Comparison of ENCODE assay signal across 13 cellular contexts in genomic region chr1:24679725-24680124, GRCh38. TPM values are rescaled to one million over a fixed set of nuclear protein-coding genes. Genes with fewer than 3 reads are reported as not detected.
DNase-seq lines count a peak whose midpoint lies in the region.
"Had no signal": no experiment of that assay in that cellular context is flagged by ENCODE, and none has a peak within 500 bp of the region (broad histone marks: within the 10 kb centered on the region; RNA-seq: fewer than 3 reads in every experiment).

No MANE protein-coding gene starts in this region.

- no peak overlapping the region for H3K4me2 ChIP-seq in mesenchymal stem cell (ENCODE audit: low read length, poor library complexity, severe bottlenecking)
- H3K4me2 ChIP-seq: BLaER1 treated with 17β-estradiol and CSF1 and Interleukin-3, amounts not matched to agents 10 nM and 100 nM had no signal

- no peak overlapping the region for H3K4me3 ChIP-seq in mesenchymal stem cell (ENCODE audit: insufficient read depth in 1 of 2, low read depth in 1 of 2, low read length in 2 of 2)
- H3K4me3 ChIP-seq: BLaER1 treated with 17β-estradiol and CSF1 and Interleukin-3, amounts not matched to agents 10 nM and 100 nM; HAP-1 had no signal

- peak overlapping the region; percentile 11 for H4K91ac ChIP-seq in mesenchymal stem cell (ENCODE audit: low read length)

- H3K27ac ChIP-seq in mesenchymal stem cell (ENCODE audit: low read length, poor library complexity, severe bottlenecking): no peak overlapping the region
- H3K27ac ChIP-seq: BLaER1 treated with 17β-estradiol and CSF1 and Interleukin-3, amounts not matched to agents 10 nM and 100 nM; HL-60 had no signal

- no peak overlapping the region for H2AFZ ChIP-seq in mesenchymal stem cell (ENCODE audit: low read depth, low read length)

- no peak overlapping the region for H2AK5ac ChIP-seq in mesenchymal stem cell (ENCODE audit: low read length, severe bottlenecking)

- peak; percentile 43 to 80 for DNase-seq in NCI-H524 (lab: John Stamatoyannopoulos, UW)
- DNase-seq in NCI-H524 treated with DMSO at 0.1 percent for 48 hours (lab: John Stamatoyannopoulos, UW): no peak
- DNase-seq in SK-N-DZ (ENCODE audit: low spot score): peak; percentile 88
- no peak for DNase-seq in mesenchymal stem cell
- DNase-seq in NCI-H510A treated with DMSO at 0.1 percent for 48 hours (lab: John Stamatoyannopoulos, UW): no peak
- no peak for DNase-seq in NCI-H446 treated with DMSO at 0.1 percent for 48 hours (lab: John Stamatoyannopoulos, UW)
- no peak for DNase-seq in SKM-1 treated with dmso at 0.1 percent for 144 hours (lab: John Stamatoyannopoulos, UW; ENCODE audit: unreplicated experiment)
- DNase-seq: 8988T; Calu3; CD8-positive, alpha-beta T cell had no signal

- peaks cover 3% of the 10 kb centered on the region for H3K4me1 ChIP-seq in mesenchymal stem cell (ENCODE audit: control insufficient read depth, insufficient read depth, low read depth, low read length)
- H3K4me1 ChIP-seq: HAP-1 had no signal

- no peak overlapping the region for H3K9ac ChIP-seq in mesenchymal stem cell (ENCODE audit: low read length)
- H3K9ac ChIP-seq: BLaER1 treated with 17β-estradiol and CSF1 and Interleukin-3, amounts not matched to agents 10 nM and 100 nM had no signal

- H3K4ac ChIP-seq in mesenchymal stem cell (ENCODE audit: low read depth in 1 of 2, low read length in 2 of 2): no peak overlapping the region

- no peak overlapping the region for H2BK120ac ChIP-seq in mesenchymal stem cell (ENCODE audit: low read depth, low read length)

- H3K9me3 ChIP-seq in mesenchymal stem cell (ENCODE audit: control insufficient read depth, low read length): no peaks in the 10 kb centered on the region
- H3K9me3 ChIP-seq: BLaER1 treated with 17β-estradiol and CSF1 and Interleukin-3, amounts not matched to agents 10 nM and 100 nM; HAP-1 had no signal

- no peak overlapping the region for H2BK5ac ChIP-seq in mesenchymal stem cell (ENCODE audit: low read depth, low read length, poor library complexity, severe bottlenecking)

- H2BK15ac ChIP-seq in mesenchymal stem cell (ENCODE audit: low read depth, poor library complexity, severe bottlenecking): no peak overlapping the region

- no peaks in the 10 kb centered on the region for H3K79me1 ChIP-seq in mesenchymal stem cell (replicated peaks; ENCODE audit: low read length, poor library complexity, severe bottlenecking)

- H3K14ac ChIP-seq in mesenchymal stem cell (ENCODE audit: low read length in 2 of 2): no peak overlapping the region

- peaks cover 8 to 23% of the 10 kb centered on the region in 2 experiments for H3K36me3 ChIP-seq in mesenchymal stem cell (ENCODE audit: control insufficient read depth in 1 of 2, insufficient read depth in 2 of 2, low read depth in 1 of 2, low read length in 2 of 2)

- H4K8ac ChIP-seq in mesenchymal stem cell (ENCODE audit: low read length): no peak overlapping the region

- WGBS in mesenchymal stem cell: 94% methylated on average over 4 of the region's 4 CpGs

- no peaks in the 10 kb centered on the region for H3K27me3 ChIP-seq in mesenchymal stem cell (ENCODE audit: control insufficient read depth in 1 of 2, insufficient read depth in 1 of 2, low read length in 2 of 2)
- H3K27me3 ChIP-seq: BLaER1 treated with 17β-estradiol and CSF1 and Interleukin-3, amounts not matched to agents 10 nM and 100 nM had no signal

- H3K18ac ChIP-seq in mesenchymal stem cell (ENCODE audit: low read depth in 1 of 2, low read length in 2 of 2): no peak overlapping the region

- no peak overlapping the region for H3K23ac ChIP-seq in mesenchymal stem cell (ENCODE audit: low read length in 2 of 2)

- no peak overlapping the region for H2BK12ac ChIP-seq in mesenchymal stem cell (ENCODE audit: low read length in 2 of 2)

RNA-seq across cellular contexts. Expression of gene SRRM1, which starts 36.6 kb away (rescaled TPM):
- polyA plus RNA-seq in SK-N-DZ (2014; cell fraction: cytosol; rRNA removed): 31.2 and 34.2 TPM in 2 replicates
- 53.8 and 161 TPM in 2 replicates for polyA plus RNA-seq in SK-N-DZ (2014; cell fraction: nucleus; rRNA removed)
- 161 TPM for polyA plus RNA-seq in mesenchymal stem cell (2013, experiment 1 of 2)
- 151 TPM for polyA plus RNA-seq in mesenchymal stem cell (2013, experiment 2 of 2)

Comparison
In these comparisons a context has a peak if more than half of its experiments do, and no peak if none do; other contexts are left out.
1. DNase-seq: peak in NCI-H524 (2 of 2) and SK-N-DZ (single experiment); none in NCI-H524 treated with DMSO at 0.1 percent for 48 hours (single experiment), mesenchymal stem cell (single experiment), NCI-H510A treated with DMSO at 0.1 percent for 48 hours (single experiment), NCI-H446 treated with DMSO at 0.1 percent for 48 hours (single experiment) and SKM-1 treated with dmso at 0.1 percent for 144 hours (single experiment).